Comparison of ENCODE assay signal across 8 cellular contexts in the genomic region with DNA sequence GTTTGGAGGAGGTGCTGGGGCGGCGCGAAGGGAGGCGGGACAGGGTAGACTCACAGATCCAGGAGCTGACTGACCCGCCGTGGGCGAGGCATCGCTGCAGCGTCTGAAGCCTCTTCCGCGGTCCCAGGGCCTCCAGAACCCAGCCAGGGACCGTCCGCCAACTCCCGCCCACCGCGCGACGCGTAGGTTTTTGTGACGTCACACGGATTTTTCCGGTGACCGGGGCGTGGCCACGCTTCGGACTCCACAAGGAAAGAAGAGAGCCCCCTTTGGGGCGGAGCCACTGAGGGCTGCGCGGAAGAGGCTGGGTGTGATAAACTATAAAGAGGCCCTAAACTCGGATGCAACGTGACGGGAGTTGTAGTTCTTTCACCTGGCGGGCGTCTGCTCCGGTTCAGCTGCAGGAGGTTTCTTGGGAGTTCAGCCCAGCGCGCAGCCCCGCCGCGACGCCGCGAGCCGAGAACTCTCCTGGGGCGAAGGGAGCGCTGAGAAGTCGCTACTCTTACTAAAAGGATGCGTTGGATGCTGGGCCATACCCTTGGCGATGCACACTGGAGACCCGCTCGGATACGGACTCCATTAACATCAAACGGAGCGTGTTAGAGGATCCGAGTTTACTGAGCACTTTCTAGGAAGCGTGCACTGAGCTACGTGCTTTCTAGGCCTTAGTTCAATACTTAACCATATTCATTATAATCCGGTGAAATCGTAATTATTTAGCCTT.
DNase-seq lines count a peak whose midpoint lies in the region; ATAC-seq lines count a peak whose summit lies in the region.

A gene (minus strand): TSS at position 105 of the 724 bp plus-strand sequence. CDS start 13 bp downstream, at position 92.

- peaks cover 21% of the 10 kb centered on the region for H3K36me3 Mint-ChIP-seq in effector memory CD8-positive, alpha-beta T cell (ENCODE audit: insufficient read depth)

- H3K27ac Mint-ChIP-seq in effector memory CD8-positive, alpha-beta T cell, result peak within 1 kb of the TSS; percentile 97

- ATAC-seq in GM19468 (IDR thresholded peaks at IDR 0.05; ENCODE audit: extremely low read depth, unreplicated experiment), result peak; percentile 96
- ATAC-seq in effector memory CD8-positive, alpha-beta T cell (replicated peaks), result peak; percentile 90

- H3K4me3 Mint-ChIP-seq in effector memory CD8-positive, alpha-beta T cell, result peak within 1 kb of the TSS; percentile 97 to 99

- no peaks in the 10 kb centered on the region for H3K27me3 Mint-ChIP-seq in effector memory CD8-positive, alpha-beta T cell

- H3K4me1 Mint-ChIP-seq in effector memory CD8-positive, alpha-beta T cell (ENCODE audit: low read depth in 2 of 2), result peaks cover 42 to 47% of the 10 kb centered on the region in 2 donors

- H3K9me3 Mint-ChIP-seq in effector memory CD8-positive, alpha-beta T cell, result peaks cover 0 to 1% of the 10 kb centered on the region in 2 donors

- DNase-seq in CMK (ENCODE audit: low read depth) (peak; percentile 99), HS-27A (ENCODE audit: low read depth) (peak; percentile 98), medulla oblongata (ENCODE audit: extremely low spot score) (peak; percentile 99)
- DNase-seq in NK-92 treated with Interleukin-12 subunit alpha and Interleukin-12 subunit beta, amount 100 ng/mL, for 24 hours (lab: John Stamatoyannopoulos, UW), result peak; percentile 96
- DNase-seq in activated CD8-positive, alpha-beta memory T cell treated with anti-CD3 and anti-CD28 coated beads for 48 hours (ENCODE audit: low read depth in 2 of 3, low spot score in 2 of 3), result peak; percentile 97 to 100 (median 99)
- DNase-seq in effector memory CD8-positive, alpha-beta T cell, result peak; percentile 99 to 100 (median 100)
- DNase-seq in stimulated activated CD4-positive, alpha-beta T cell treated with anti-CD3 and anti-CD28 coated beads, TNF-alpha, amount 100 ng/mL, for 48 hours (ENCODE audit: low read depth in 3 of 3), result peak; percentile 94 to 98 (median 98)

Comparison
In these comparisons a context has a peak if more than half of its experiments do, and no peak if none do; other contexts are left out.
1. Peak in every context shown above with its lines: DNase-seq and ATAC-seq.